In genomic region chr1:37518949-37519348, GRCh38 we compare ENCODE assay signal across 9 cellular contexts. TPM values are rescaled to one million over a fixed set of nuclear protein-coding genes. Genes with fewer than 3 reads are reported as not detected.
DNase-seq lines count a peak whose midpoint lies in the region; ATAC-seq lines count a peak whose summit lies in the region.
"Not testable (repeated sequence)": the region's sequence is repeated elsewhere in the genome, so short reads cannot be mapped to it uniquely, and the experiment has no call there.
"Had no signal": no experiment of that assay in that cellular context is flagged by ENCODE, and none has a peak within 500 bp of the region (broad histone marks: within the 10 kb centered on the region; RNA-seq: fewer than 3 reads in every experiment).

No MANE protein-coding gene starts in this region.

- not testable (repeated sequence) for H3K36me3 ChIP-seq in CD4-positive, alpha-beta memory T cell (ENCODE audit: insufficient read depth, low read length)

- intact Hi-C loops in CD4-positive, alpha-beta memory T cell (cut with micrococcal nuclease): not testable (repeated sequence)

- CTCF ChIA-PET in CD4-positive, alpha-beta memory T cell (lab: Charles Lee; ENCODE audit: partially characterized antibody): interaction anchor here (1.6 kb wide), 1 partner anchor 31 kb away, joined by 3 read pairs; no protein-coding TSS in a partner anchor
- CTCF ChIA-PET in activated CD8-positive, alpha-beta T cell treated with anti-CD3 and anti-CD28 coated beads, Interleukin-2, amount 10 ng/mL, durations not matched to agents 7 days and 5 days (lab: Charles Lee): interaction anchor here (1.2 to 1.6 kb wide), 4 partner anchors 10 to 163 kb away, joined by 3 to 5 read pairs (median 4); no protein-coding TSS in a partner anchor

- not testable (repeated sequence) for ATAC-seq in activated CD8-positive, alpha-beta T cell treated with anti-CD3 and anti-CD28 coated beads, Interleukin-2, amount 10 ng/mL, durations not matched to agents 7 days and 5 days; stimulated activated effector memory CD8-positive, alpha-beta T cell treated with anti-CD3 and anti-CD28 coated beads, Interleukin-12 subunit alpha, Interleukin-12 subunit beta, amount 100 ng/mL, for 72 hours

- peak overlapping the region in 1 of 2 donors; percentile 38 for H3K4me3 ChIP-seq in CD4-positive, alpha-beta memory T cell (ENCODE audit: low read length in 2 of 2)
- H3K4me3 ChIP-seq in mononuclear cell (ENCODE audit: low read length): peak overlapping the region; percentile 29

- H3K4me1 Mint-ChIP-seq in CD4-positive, alpha-beta memory T cell: peaks cover 12 to 28% (median 20%) of the 10 kb centered on the region in 4 donors
- peaks cover 28% of the 10 kb centered on the region for H3K4me1 Mint-ChIP-seq in activated CD8-positive, alpha-beta T cell treated with anti-CD3 and anti-CD28 coated beads, Interleukin-2, amount 10 ng/mL, durations not matched to agents 7 days and 5 days (ENCODE audit: low read depth)
- peaks cover 30% of the 10 kb centered on the region for H3K4me1 Mint-ChIP-seq in activated naive CD8-positive, alpha-beta T cell treated with anti-CD3 and anti-CD28 coated beads for 36 hours
- H3K4me1 Mint-ChIP-seq in stimulated activated effector memory CD8-positive, alpha-beta T cell treated with anti-CD3 and anti-CD28 coated beads, Interleukin-12 subunit alpha, Interleukin-12 subunit beta, amount 100 ng/mL, for 72 hours: peaks cover 26% of the 10 kb centered on the region

- H3K27ac ChIP-seq in CD4-positive, alpha-beta memory T cell (ENCODE audit: low read depth, low read length): not testable (repeated sequence)

- peak; percentile 24 to 67 (median 50) for DNase-seq in CD4-positive, alpha-beta memory T cell
- peak in 3 of 5 experiments; percentile 41 to 69 (median 62) for DNase-seq in T-helper 2 cell
- peak; percentile 79 for DNase-seq in activated CD8-positive, alpha-beta T cell treated with anti-CD3 and anti-CD28 coated beads, Interleukin-2, amount 10 ng/mL, durations not matched to agents 7 days and 5 days
- DNase-seq in activated T-cell treated with anti-CD3 and anti-CD28 coated beads, Interleukin-2, amount 50 U/mL, for 48 hours: peak; percentile 70 to 76
- DNase-seq in activated naive CD8-positive, alpha-beta T cell treated with anti-CD3 and anti-CD28 coated beads for 36 hours: peak; percentile 77
- peak; percentile 7 to 36 (median 34) for DNase-seq in stimulated activated CD4-positive, alpha-beta T cell treated with anti-CD3 and anti-CD28 coated beads, Interleukin-12 subunit alpha, Interleukin-12 subunit beta, amount 100 ng/mL, for 48 hours (ENCODE audit: low read depth in 2 of 3, low spot score in 1 of 3)
- peak; percentile 39 to 78 for DNase-seq in stimulated activated effector memory CD8-positive, alpha-beta T cell treated with anti-CD3 and anti-CD28 coated beads, Interleukin-12 subunit alpha, Interleukin-12 subunit beta, amount 100 ng/mL, for 72 hours (ENCODE audit: low spot score in 2 of 2)

- H3K27me3 ChIP-seq in CD4-positive, alpha-beta memory T cell (ENCODE audit: insufficient read depth, low read length); mononuclear cell (ENCODE audit: insufficient read depth, low read length): not testable (repeated sequence)

- not testable (repeated sequence) for H3K9me3 Mint-ChIP-seq in CD4-positive, alpha-beta memory T cell; stimulated activated effector memory CD8-positive, alpha-beta T cell treated with anti-CD3 and anti-CD28 coated beads, Interleukin-12 subunit alpha, Interleukin-12 subunit beta, amount 100 ng/mL, for 72 hours
- peaks cover 16% of the 10 kb centered on the region for H3K9me3 Mint-ChIP-seq in activated CD8-positive, alpha-beta T cell treated with anti-CD3 and anti-CD28 coated beads, Interleukin-2, amount 10 ng/mL, durations not matched to agents 7 days and 5 days (ENCODE audit: insufficient read depth)
- peaks cover 10% of the 10 kb centered on the region for H3K9me3 Mint-ChIP-seq in activated naive CD8-positive, alpha-beta T cell treated with anti-CD3 and anti-CD28 coated beads for 36 hours

- POLR2A ChIA-PET in CD4-positive, alpha-beta memory T cell (lab: Charles Lee; ENCODE audit: partially characterized antibody): interaction anchor here (1.2 kb wide), 1 partner anchor 35 kb away, joined by 3 read pairs; the partner anchor contains the start of gene SNIP1
- POLR2A ChIA-PET in activated CD8-positive, alpha-beta T cell treated with anti-CD3 and anti-CD28 coated beads, Interleukin-2, amount 10 ng/mL, durations not matched to agents 7 days and 5 days (lab: Charles Lee): interaction anchor here (0.8 to 3.2 kb wide), 9 partner anchors 9 to 44 kb away, joined by 3 to 22 read pairs (median 4); partner anchors contain the start of genes SNIP1 and ZC3H12A

- H3K4me3 Mint-ChIP-seq in CD4-positive, alpha-beta memory T cell: peak overlapping the region; percentile 77 to 94 (median 90)
- peak overlapping the region; percentile 83 for H3K4me3 Mint-ChIP-seq in activated CD8-positive, alpha-beta T cell treated with anti-CD3 and anti-CD28 coated beads, Interleukin-2, amount 10 ng/mL, durations not matched to agents 7 days and 5 days
- H3K4me3 Mint-ChIP-seq in activated naive CD8-positive, alpha-beta T cell treated with anti-CD3 and anti-CD28 coated beads for 36 hours: peak overlapping the region; percentile 87
- peak overlapping the region; percentile 89 for H3K4me3 Mint-ChIP-seq in stimulated activated effector memory CD8-positive, alpha-beta T cell treated with anti-CD3 and anti-CD28 coated beads, Interleukin-12 subunit alpha, Interleukin-12 subunit beta, amount 100 ng/mL, for 72 hours

- H3K9me3 ChIP-seq in CD4-positive, alpha-beta memory T cell (ENCODE audit: control insufficient read depth in 1 of 2, low read length in 2 of 2); mononuclear cell (ENCODE audit: low read depth, low read length): not testable (repeated sequence)

- H3K36me3 Mint-ChIP-seq in CD4-positive, alpha-beta memory T cell: peaks cover 0 to 11% of the 10 kb centered on the region in 2 donors
- H3K36me3 Mint-ChIP-seq in activated CD8-positive, alpha-beta T cell treated with anti-CD3 and anti-CD28 coated beads, Interleukin-2, amount 10 ng/mL, durations not matched to agents 7 days and 5 days (ENCODE audit: low read depth): peaks cover 31% of the 10 kb centered on the region
- peaks cover 32% of the 10 kb centered on the region for H3K36me3 Mint-ChIP-seq in activated naive CD8-positive, alpha-beta T cell treated with anti-CD3 and anti-CD28 coated beads for 36 hours
- not testable (repeated sequence) for H3K36me3 Mint-ChIP-seq in stimulated activated effector memory CD8-positive, alpha-beta T cell treated with anti-CD3 and anti-CD28 coated beads, Interleukin-12 subunit alpha, Interleukin-12 subunit beta, amount 100 ng/mL, for 72 hours

- peak overlapping the region; percentile 62 to 94 (median 80) for H3K27ac Mint-ChIP-seq in CD4-positive, alpha-beta memory T cell
- peak overlapping the region; percentile 96 for H3K27ac Mint-ChIP-seq in activated CD8-positive, alpha-beta T cell treated with anti-CD3 and anti-CD28 coated beads, Interleukin-2, amount 10 ng/mL, durations not matched to agents 7 days and 5 days
- peak overlapping the region; percentile 93 for H3K27ac Mint-ChIP-seq in activated naive CD8-positive, alpha-beta T cell treated with anti-CD3 and anti-CD28 coated beads for 36 hours
- peak overlapping the region; percentile 95 for H3K27ac Mint-ChIP-seq in stimulated activated effector memory CD8-positive, alpha-beta T cell treated with anti-CD3 and anti-CD28 coated beads, Interleukin-12 subunit alpha, Interleukin-12 subunit beta, amount 100 ng/mL, for 72 hours

- not testable (repeated sequence) for H3K27me3 Mint-ChIP-seq in CD4-positive, alpha-beta memory T cell; activated CD8-positive, alpha-beta T cell treated with anti-CD3 and anti-CD28 coated beads, Interleukin-2, amount 10 ng/mL, durations not matched to agents 7 days and 5 days (ENCODE audit: low read depth); activated naive CD8-positive, alpha-beta T cell treated with anti-CD3 and anti-CD28 coated beads for 36 hours

- H3K4me1 ChIP-seq in CD4-positive, alpha-beta memory T cell (ENCODE audit: insufficient read depth, low read length); mononuclear cell (ENCODE audit: insufficient read depth, low read length): not testable (repeated sequence)

RNA-seq across cellular contexts. Expression of gene MEAF6, which starts 4.4 kb away (rescaled TPM):
- total RNA-seq in CD4-positive, alpha-beta memory T cell: 10 to 100 TPM; 97.9 to 98.2 TPM
- polyA plus RNA-seq in CD4-positive, alpha-beta memory T cell: 100 to 1,000 TPM; 132 to 221 TPM
- 10 to 100 TPM; 70.8 to 73.0 TPM for total RNA-seq in activated CD8-positive, alpha-beta T cell treated with anti-CD3 and anti-CD28 coated beads, Interleukin-2, amount 10 ng/mL, durations not matched to agents 7 days and 5 days
- total RNA-seq in activated naive CD8-positive, alpha-beta T cell treated with anti-CD3 and anti-CD28 coated beads for 36 hours: 10 to 100 TPM; 78.3 to 83.3 TPM
- 65.3 TPM for total RNA-seq in mononuclear cell

RNA-seq across cellular contexts. Expression of gene SNIP1, which starts 35.1 kb away (rescaled TPM):
- total RNA-seq in CD4-positive, alpha-beta memory T cell: 10 to 100 TPM; 29.8 to 30.2 TPM
- 1 to 10 TPM; 2.1 to 7.1 TPM for polyA plus RNA-seq in CD4-positive, alpha-beta memory T cell
- total RNA-seq in activated CD8-positive, alpha-beta T cell treated with anti-CD3 and anti-CD28 coated beads, Interleukin-2, amount 10 ng/mL, durations not matched to agents 7 days and 5 days: 10 to 100 TPM; 24.1 to 27.7 TPM
- 10 to 100 TPM; 25.2 to 27.6 TPM for total RNA-seq in activated naive CD8-positive, alpha-beta T cell treated with anti-CD3 and anti-CD28 coated beads for 36 hours
- total RNA-seq in mononuclear cell: 32.7 TPM

RNA-seq across cellular contexts. Expression of gene DNALI1, which starts 37.8 kb away (rescaled TPM):
- total RNA-seq in CD4-positive, alpha-beta memory T cell: under 1 TPM in 1 of 2 experiments, not detected in 1; 0.25 TPM
- polyA plus RNA-seq in CD4-positive, alpha-beta memory T cell: under 1 TPM in 1 of 2 donors, not detected in 1; 0.69 TPM
- total RNA-seq in activated CD8-positive, alpha-beta T cell treated with anti-CD3 and anti-CD28 coated beads, Interleukin-2, amount 10 ng/mL, durations not matched to agents 7 days and 5 days: not detected
- not detected for total RNA-seq in activated naive CD8-positive, alpha-beta T cell treated with anti-CD3 and anti-CD28 coated beads for 36 hours
- 0.21 TPM for total RNA-seq in mononuclear cell
- total RNA-seq: MCF 10A had no signal

RNA-seq across cellular contexts. Expression of gene ZC3H12A, which starts 44.6 kb away (rescaled TPM):
- 10 to 100 TPM; 54.6 to 60.7 TPM for total RNA-seq in CD4-positive, alpha-beta memory T cell
- polyA plus RNA-seq in CD4-positive, alpha-beta memory T cell: 10 to 100 TPM; 10.6 to 19.9 TPM
- total RNA-seq in activated CD8-positive, alpha-beta T cell treated with anti-CD3 and anti-CD28 coated beads, Interleukin-2, amount 10 ng/mL, durations not matched to agents 7 days and 5 days: 10 to 100 TPM; 15.1 to 17.8 TPM
- 10 to 100 TPM; 29.2 to 29.4 TPM for total RNA-seq in activated naive CD8-positive, alpha-beta T cell treated with anti-CD3 and anti-CD28 coated beads for 36 hours
- 160 TPM for total RNA-seq in mononuclear cell
